In genomic region chr6:158854214-158855101, GRCh38 we compare ENCODE assay signal across 11 cellular contexts. TPM values are rescaled to one million over a fixed set of nuclear protein-coding genes. Genes with fewer than 3 reads are reported as not detected.
DNase-seq lines count a peak whose midpoint lies in the region; TF ChIP-seq lines count a peak whose summit lies in the region.
"Had no signal": no experiment of that assay in that cellular context is flagged by ENCODE, and none has a peak within 500 bp of the region (broad histone marks: within the 10 kb centered on the region; RNA-seq: fewer than 3 reads in every experiment).

No MANE protein-coding gene starts in this region.

- no peaks in the 10 kb centered on the region for H4K20me1 ChIP-seq in SK-N-SH (ENCODE audit: insufficient read depth)

- POLR2A ChIA-PET in SK-N-SH (lab: Yijun Ruan, JAX) = no interaction called here

- WGBS in SK-N-SH (ENCODE audit: low lambda C conversion rate) = 76% methylated on average over 7 of the region's 7 CpGs
- 89% methylated on average over 7 of the region's 7 CpGs for whole genome bisulfite sequencing in esophagus muscularis mucosa
- 66% methylated on average over 7 of the region's 7 CpGs for WGBS in thymus
- 76 to 80% methylated on average over 7 of the region's 7 CpGs for WGBS in thyroid gland, 2 donors

- H3K27me3 ChIP-seq in SK-N-SH (ENCODE audit: insufficient read depth) = no peaks in the 10 kb centered on the region
- H3K27me3 ChIP-seq in esophagus muscularis mucosa = no peaks in the 10 kb centered on the region
- H3K27me3 ChIP-seq in thymus (ENCODE audit: control insufficient read depth, insufficient read depth) = no peaks in the 10 kb centered on the region
- no peaks in the 10 kb centered on the region for H3K27me3 ChIP-seq in thyroid gland

- H3K36me3 Mint-ChIP-seq in activated naive CD4-positive, alpha-beta T cell treated with anti-CD3 and anti-CD28 coated beads for 36 hours (ENCODE audit: low read depth) = no peaks in the 10 kb centered on the region

- TF ChIP-seq RAD21 in SK-N-SH (IDR thresholded peaks at IDR 0.05; ENCODE audit: low read length) = no peak

- H2AFZ ChIP-seq in SK-N-SH (ENCODE audit: low read depth) = peak overlapping the region; percentile 66

- no peak for TF ChIP-seq CTCF in SK-N-SH (IDR thresholded peaks at IDR 0.05)
- TF ChIP-seq CTCF in esophagus muscularis mucosa (IDR thresholded peaks at IDR 0.05) = no peak
- TF ChIP-seq CTCF in thyroid gland (IDR thresholded peaks at IDR 0.05) = no peak

- H3K4me3 ChIP-seq in SK-N-SH (ENCODE audit: low read depth in 2 of 2, low read length in 1 of 2) (no peak overlapping the region), esophagus muscularis mucosa (no peak overlapping the region), thymus (ENCODE audit: low read length) (no peak overlapping the region), thyroid gland (replicated peaks in 1 of 3) (no peak overlapping the region)

- H3K4me3 Mint-ChIP-seq in activated naive CD4-positive, alpha-beta T cell treated with anti-CD3 and anti-CD28 coated beads for 36 hours = no peak overlapping the region
- H3K4me3 Mint-ChIP-seq: memory B cell had no signal

- H3K4me1 ChIP-seq in SK-N-SH (ENCODE audit: control insufficient read depth in 1 of 2, insufficient read depth in 2 of 2, low read depth in 1 of 2, low read length in 1 of 2) (peaks cover 0 to 30% of the 10 kb centered on the region in 2 experiments; a peak in 2 of 4 replicates), esophagus muscularis mucosa (peaks cover 20 to 67% (median 59%) of the 10 kb centered on the region in 4 donors), thymus (ENCODE audit: control insufficient read depth, insufficient read depth, low read length) (peaks cover 19% of the 10 kb centered on the region), thyroid gland (peaks cover 41 to 56% of the 10 kb centered on the region in 2 donors)

- CTCF ChIA-PET in activated naive CD4-positive, alpha-beta T cell treated with anti-CD3 and anti-CD28 coated beads for 36 hours (lab: Charles Lee) = interaction anchor here (1.3 to 2.0 kb wide), 3 partner anchors 12 to 63 kb away, joined by 3 to 12 read pairs (median 5); no protein-coding TSS in a partner anchor
- CTCF ChIA-PET in SK-N-SH (lab: Yijun Ruan, JAX) = interaction anchor here (1.0 kb wide), 1 partner anchor 11 kb away, joined by 3 read pairs; no protein-coding TSS in a partner anchor

- no peaks in the 10 kb centered on the region for H3K27me3 Mint-ChIP-seq in activated naive CD4-positive, alpha-beta T cell treated with anti-CD3 and anti-CD28 coated beads for 36 hours (ENCODE audit: low read depth)
- H3K27me3 Mint-ChIP-seq: memory B cell had no signal

- no peak for TF ChIP-seq POLR2A in esophagus muscularis mucosa (IDR thresholded peaks at IDR 0.05; ENCODE audit: low read depth)
- no peak for TF ChIP-seq POLR2A in thyroid gland (IDR thresholded peaks at IDR 0.05)

- no peaks in the 10 kb centered on the region for H3K9me3 Mint-ChIP-seq in activated naive CD4-positive, alpha-beta T cell treated with anti-CD3 and anti-CD28 coated beads for 36 hours
- H3K9me3 Mint-ChIP-seq: memory B cell had no signal

- H3F3A ChIP-seq in SK-N-SH (replicated peaks; ENCODE audit: insufficient read depth) = peaks cover 18% of the 10 kb centered on the region

- H3K4me1 Mint-ChIP-seq in activated naive CD4-positive, alpha-beta T cell treated with anti-CD3 and anti-CD28 coated beads for 36 hours (ENCODE audit: low read depth) = peaks cover 24% of the 10 kb centered on the region

- H3K27ac ChIP-seq in SK-N-SH (ENCODE audit: low read depth in 2 of 2, low read length in 1 of 2) (peak overlapping the region in 1 of 2 experiments; percentile 79; a peak in 2 of 4 replicates), esophagus muscularis mucosa (replicated peaks in 1 of 4) (peak overlapping the region; percentile 69 to 83 (median 75)), thymus (ENCODE audit: low read depth) (peak overlapping the region; percentile 80), thyroid gland (peak overlapping the region in 1 of 3 donors; percentile 65)

- no peaks in the 10 kb centered on the region for H3K9me2 ChIP-seq in SK-N-SH

- H3K4me2 ChIP-seq in SK-N-SH = peak overlapping the region; percentile 46

- DNase-seq in activated naive CD4-positive, alpha-beta T cell treated with Interleukin-2 at 50 U/mL for 16 hours = peak; percentile 26
- no peak for DNase-seq in activated naive CD4-positive, alpha-beta T cell treated with anti-CD3 and anti-CD28 coated beads for 36 hours
- no peak for DNase-seq in SK-N-SH
- DNase-seq in esophagus muscularis mucosa (ENCODE audit: extremely low spot score) = no peak
- DNase-seq in thyroid gland = no peak
- DNase-seq in NCI-H345 treated with DMSO at 0.1 percent for 48 hours (lab: John Stamatoyannopoulos, UW; ENCODE audit: unreplicated experiment) = no peak
- no peak for DNase-seq in cerebellar cortex (ENCODE audit: low spot score)
- DNase-seq: DMS153, NCI-H2171 had no signal

- H3K9me3 ChIP-seq in SK-N-SH (no peaks in the 10 kb centered on the region), esophagus muscularis mucosa (no peaks in the 10 kb centered on the region), thymus (ENCODE audit: control insufficient read depth) (no peaks in the 10 kb centered on the region), thyroid gland (no peaks in the 10 kb centered on the region)

- no peak overlapping the region for H3K27ac Mint-ChIP-seq in activated naive CD4-positive, alpha-beta T cell treated with anti-CD3 and anti-CD28 coated beads for 36 hours
- H3K27ac Mint-ChIP-seq: memory B cell had no signal

- TF ChIP-seq EP300 in SK-N-SH (IDR thresholded peaks at IDR 0.05; ENCODE audit: borderline replicate concordance in 1 of 2, low read depth in 1 of 2, low read length in 1 of 2) (peak in 1 of 2 experiments; percentile 38; a peak in 1 of 4 replicates), esophagus muscularis mucosa (IDR thresholded peaks at IDR 0.05) (no peak)

- no peaks in the 10 kb centered on the region for H3K79me2 ChIP-seq in SK-N-SH (ENCODE audit: insufficient read depth)

- H3K36me3 ChIP-seq in SK-N-SH (replicated peaks in 1 of 2; ENCODE audit: control insufficient read depth in 1 of 2, insufficient read depth in 2 of 2, low read length in 1 of 2) (no peaks in the 10 kb centered on the region), esophagus muscularis mucosa (no peaks in the 10 kb centered on the region), thymus (ENCODE audit: control insufficient read depth, insufficient read depth) (no peaks in the 10 kb centered on the region), thyroid gland (no peaks in the 10 kb centered on the region)

- peak overlapping the region; percentile 32 for H3K9ac ChIP-seq in SK-N-SH

- intact Hi-C loops in activated naive CD4-positive, alpha-beta T cell treated with anti-CD3 and anti-CD28 coated beads for 36 hours (cut with micrococcal nuclease) = loop anchor here (5.0 kb wide), 3 partner anchors 203 to 1123 kb away; no protein-coding TSS in a partner anchor
- intact Hi-C loops in esophagus muscularis mucosa (cut with DNase I) (no loop called here), thyroid gland (cut with DNase I) (no loop called here)

TF ChIP-seq in SK-N-SH, 30 proteins besides CTCF, POLR2A, EP300 and RAD21:
- TF ChIP-seq SIN3A (IDR thresholded peaks at IDR 0.05; ENCODE audit: borderline replicate concordance, low read depth, low read length) = no peak
- TF ChIP-seq SMC3 (IDR thresholded peaks at IDR 0.05; ENCODE audit: low read depth, low read length) = no peak
- TF ChIP-seq TCF12 (IDR thresholded peaks at IDR 0.05) = peak; percentile 48; the same call in 1 of the 2 replicates
- peak; percentile 61 for TF ChIP-seq JUND (IDR thresholded peaks at IDR 0.05)
- TF ChIP-seq GABPA (IDR thresholded peaks at IDR 0.05; ENCODE audit: low read depth) = no peak
- TF ChIP-seq FOSL2 (IDR thresholded peaks at IDR 0.05; ENCODE audit: borderline replicate concordance, low read depth) = peak; percentile 36; the same call in 1 of the 2 replicates
- no peak for TF ChIP-seq USF2 (IDR thresholded peaks at IDR 0.05; ENCODE audit: borderline replicate concordance, low read depth, low read length)
- TF ChIP-seq NFIC (IDR thresholded peaks at IDR 0.05; ENCODE audit: borderline replicate concordance) = peak; percentile 41; the same call in 1 of the 2 replicates
- TF ChIP-seq TEAD4 (IDR thresholded peaks at IDR 0.05; ENCODE audit: borderline replicate concordance, insufficient read depth) = peak; percentile 24; the same call in 1 of the 2 replicates

RNA-seq across cellular contexts. Expression of gene EZR, which starts 35.3 kb away (rescaled TPM):
- total RNA-seq in activated naive CD4-positive, alpha-beta T cell treated with anti-CD3 and anti-CD28 coated beads for 36 hours = 100 to 1,000 TPM; 229 to 230 TPM
- polyA plus RNA-seq in SK-N-SH (2012; rRNA removed) = 84.3 and 92.0 TPM in 2 replicates
- polyA plus RNA-seq in SK-N-SH (2012; cell fraction: cytosol; rRNA removed) = 62.4 and 69.7 TPM in 2 replicates
- polyA plus RNA-seq in SK-N-SH (2012; cell fraction: nucleus; rRNA removed) = 75.6 and 84.7 TPM in 2 replicates
- total RNA-seq in esophagus muscularis mucosa = 100 to 1,000 TPM; 205 to 226 (median 212) TPM
- polyA plus RNA-seq in thymus = 165 TPM
- total RNA-seq in thyroid gland = 100 to 1,000 TPM; 221 to 412 (median 339) TPM
